12 cellular contexts compared by ENCODE assay signal in the genomic region with DNA sequence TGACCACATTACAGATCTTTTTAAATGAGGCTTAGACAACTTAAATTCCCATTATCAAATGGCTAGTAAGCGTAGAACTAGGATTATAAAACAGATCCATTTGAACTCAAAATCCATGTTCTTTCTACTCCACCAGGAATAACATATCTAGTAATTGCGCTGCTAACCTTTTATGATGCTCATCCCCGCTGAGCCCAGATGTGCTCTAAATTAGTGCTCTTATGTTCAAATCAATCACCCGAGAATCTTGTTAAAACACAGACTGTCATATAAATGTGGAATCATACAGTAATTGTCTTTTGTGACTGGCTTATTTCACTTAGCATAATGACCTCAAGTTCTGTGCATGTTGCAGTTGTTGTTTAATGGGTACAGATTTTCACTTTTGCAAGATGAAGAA.
DNase-seq lines count a peak whose midpoint lies in the region; ATAC-seq and TF ChIP-seq lines count a peak whose summit lies in the region.
"Had no signal": no experiment of that assay in that cellular context is flagged by ENCODE, and none has a peak within 500 bp of the region (broad histone marks: within the 10 kb centered on the region; RNA-seq: fewer than 3 reads in every experiment).

No MANE protein-coding gene starts in this region.

- H3K4me3 ChIP-seq in stomach, result no peak overlapping the region
- H3K4me3 ChIP-seq: BLaER1 treated with 17β-estradiol and CSF1 and Interleukin-3, amounts not matched to agents 10 nM and 100 nM had no signal

- DNase-seq in NCI-H1092 treated with DMSO at 0.1 percent for 48 hours (lab: John Stamatoyannopoulos, UW) (peak; percentile 31), NCI-H1092 (lab: John Stamatoyannopoulos, UW) (no peak), NCI-H2227 (lab: John Stamatoyannopoulos, UW; ENCODE audit: unreplicated experiment) (peak; percentile 45), SK-N-DZ (ENCODE audit: low spot score) (peak; percentile 58), stomach (no peak)
- DNase-seq: AML-193; CD4-positive, CD25-positive, alpha-beta regulatory T cell had no signal

- TF ChIP-seq POLR2A in stomach (IDR thresholded peaks at IDR 0.05), result no peak

- no peaks in the 10 kb centered on the region for H3K36me3 ChIP-seq in stomach
- H3K36me3 ChIP-seq: BLaER1 treated with 17β-estradiol and CSF1 and Interleukin-3, amounts not matched to agents 10 nM and 100 nM had no signal

- ATAC-seq in HG03439 (IDR thresholded peaks at IDR 0.05; ENCODE audit: unreplicated experiment), result no peak
- no peak for ATAC-seq in HG03196 (IDR thresholded peaks at IDR 0.05; ENCODE audit: unreplicated experiment)
- ATAC-seq: HCT116 had no signal

- no peak for TF ChIP-seq EP300 in stomach (IDR thresholded peaks at IDR 0.05)

- no peaks in the 10 kb centered on the region for H3K4me1 ChIP-seq in stomach
- H3K4me1 ChIP-seq: BLaER1 treated with 17β-estradiol and CSF1 and Interleukin-3, amounts not matched to agents 10 nM and 100 nM had no signal

- no peaks in the 10 kb centered on the region for H3K27me3 ChIP-seq in stomach
- H3K27me3 ChIP-seq: BLaER1 treated with 17β-estradiol and CSF1 and Interleukin-3, amounts not matched to agents 10 nM and 100 nM had no signal

- 82 to 98% (median 94%) methylated on average over 4 of the region's 4 CpGs for WGBS in stomach, 5 donors

- no peaks in the 10 kb centered on the region for H3K9me3 ChIP-seq in stomach
- H3K9me3 ChIP-seq: BLaER1 treated with 17β-estradiol and CSF1 and Interleukin-3, amounts not matched to agents 10 nM and 100 nM had no signal

- intact Hi-C loops in stomach (cut with DNase I; ENCODE audit: low total_unique reads), result no loop called here

- H3K27ac ChIP-seq in stomach, result no peak overlapping the region
- H3K27ac ChIP-seq: 22Rv1; BLaER1 treated with 17β-estradiol and CSF1 and Interleukin-3, amounts not matched to agents 10 nM and 100 nM had no signal

- no peak for TF ChIP-seq CTCF in stomach (IDR thresholded peaks at IDR 0.05)

Comparison
In these comparisons a context has a peak if more than half of its experiments do, and no peak if none do; other contexts are left out.
1. DNase-seq: peak in NCI-H1092 treated with DMSO at 0.1 percent for 48 hours (single experiment), NCI-H2227 (single experiment) and SK-N-DZ (single experiment); none in NCI-H1092 (single experiment) and stomach (single experiment).